Comparison of ENCODE assay signal across 8 cellular contexts in the genomic region with DNA sequence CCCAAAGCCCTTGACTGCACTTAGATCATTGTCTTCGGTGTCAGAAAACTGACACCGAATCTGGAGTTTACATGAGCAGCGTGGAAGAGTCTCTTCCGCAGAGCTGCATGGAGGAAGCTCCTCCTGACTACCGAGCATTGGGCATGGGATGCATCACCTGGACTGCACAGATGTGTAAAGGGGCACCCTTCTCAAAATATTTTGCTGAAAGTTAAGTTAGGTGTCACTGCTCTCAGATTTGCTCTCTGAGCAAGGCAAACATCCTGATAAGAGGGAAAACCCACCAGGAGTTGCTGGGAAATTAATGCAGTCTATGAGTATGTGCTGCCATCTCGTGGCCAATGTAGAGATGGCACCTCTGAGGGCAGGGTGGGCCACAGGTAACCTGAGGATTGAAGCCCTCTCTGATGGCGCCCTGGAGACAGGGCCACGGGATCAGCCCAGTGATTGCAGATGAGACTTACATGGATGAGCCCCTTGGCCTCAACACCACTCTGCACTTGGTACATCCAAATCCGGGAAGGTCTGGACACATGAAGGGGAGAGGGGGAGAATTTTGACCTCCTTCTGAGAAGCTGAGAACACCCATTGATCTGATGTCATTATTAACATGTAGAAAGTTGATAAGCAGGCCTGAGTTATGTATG.
DNase-seq lines count a peak whose midpoint lies in the region; ATAC-seq and TF ChIP-seq lines count a peak whose summit lies in the region.

No MANE protein-coding gene starts in this region.

- ATAC-seq in GM21825 (IDR thresholded peaks at IDR 0.05; ENCODE audit: unreplicated experiment): peak; percentile 82
- peak; percentile 55 to 60 for ATAC-seq in activated CD4-positive, CD25-positive, alpha-beta regulatory T cell treated with anti-CD3 and anti-CD28 coated beads, Interleukin-2, amount 50 U/mL, for 24 hours

- DNase-seq in GM10266 (ENCODE audit: extremely low spot score) (peak; percentile 61), Kasumi-1 (lab: John Stamatoyannopoulos, UW) (peak; percentile 7 to 42), cerebellum (ENCODE audit: low spot score) (peak; percentile 26), left kidney (ENCODE audit: low read depth, low spot score) (peak; percentile 86), NCI-H226 (no peak)
- peak; percentile 33 to 58 (median 36) for DNase-seq in stimulated activated CD4-positive, alpha-beta T cell treated with anti-CD3 and anti-CD28 coated beads, TNF-alpha, amount 100 ng/mL, for 24 hours (ENCODE audit: low read depth in 3 of 3)

- TF ChIP-seq CTCF in GM10266 (IDR thresholded peaks at IDR 0.05; ENCODE audit: control insufficient read depth, insufficient read depth, low read depth, missing control alignments): peak; percentile 88
